In the genomic region with DNA sequence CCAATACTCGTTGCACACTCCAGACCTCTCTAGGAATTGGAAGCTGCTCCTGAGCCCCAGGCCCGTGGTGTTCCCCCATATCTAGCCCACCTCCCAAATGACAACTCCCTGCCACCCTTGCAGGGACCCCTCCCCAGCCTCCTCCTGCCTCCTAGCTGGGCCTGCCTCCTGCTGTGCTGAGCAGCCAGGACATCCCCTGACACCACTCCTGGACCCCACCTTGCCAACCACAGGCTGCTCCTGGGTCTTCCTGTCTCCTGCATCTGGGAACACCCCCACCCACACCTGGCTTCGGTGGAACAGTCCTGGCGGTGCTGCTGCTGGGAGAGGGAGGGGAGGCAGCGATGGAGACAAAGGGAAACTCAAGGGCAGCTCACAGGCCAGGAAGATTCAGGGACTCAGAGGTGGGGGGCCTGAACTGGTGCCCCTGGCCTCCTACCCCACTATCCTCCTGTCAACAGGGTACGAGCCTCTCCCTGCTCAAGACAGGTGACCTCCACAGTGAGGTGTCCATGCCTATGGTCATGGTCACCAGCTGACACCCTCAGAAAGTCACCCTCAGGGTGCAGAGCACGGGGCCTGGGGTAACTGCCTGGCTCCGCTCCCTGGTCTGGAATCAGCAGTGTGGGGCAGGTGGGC, we compare ENCODE assay signal across 28 cellular contexts.
A peak's percentile ranks its signal among the peaks of the same experiment; 100 is the strongest.
DNase-seq lines count a peak whose midpoint lies in the region; ATAC-seq, FAIRE-seq and TF ChIP-seq lines count a peak whose summit lies in the region.
"Had no signal": no experiment of that assay in that cellular context is flagged by ENCODE, and none has a peak within 500 bp of the region (broad histone marks: within the 10 kb centered on the region; RNA-seq: fewer than 3 reads in every experiment).

No MANE protein-coding gene starts in this region.

- POLR2A ChIA-PET in Caco-2 (lab: Charles Lee): no interaction called here

- no peak for FAIRE-seq in GM12891 (lab: Jason Lieb, UNC)

- H3K36me3 ChIP-seq in Caco-2 (ENCODE audit: control insufficient read depth, insufficient read depth, low read length) (no peaks in the 10 kb centered on the region), RWPE2 (ENCODE audit: low read depth) (no peaks in the 10 kb centered on the region), smooth muscle cell (ENCODE audit: low read depth) (no peaks in the 10 kb centered on the region)
- H3K36me3 ChIP-seq: gastrocnemius medialis, HAP-1, uterus had no signal

- H3K27ac Mint-ChIP-seq in Caco-2 (ENCODE audit: unreplicated experiment): peak overlapping the region; percentile 83
- H3K27ac Mint-ChIP-seq: activated CD8-positive, alpha-beta memory T cell treated with anti-CD3 and anti-CD28 coated beads, Interleukin-2, amount 10 ng/mL, durations not matched to agents 7 days and 5 days; activated naive CD8-positive, alpha-beta T cell treated with anti-CD3 and anti-CD28 coated beads, Interleukin-2, amount 50 U/mL, for 24 hours; activated T-cell treated with anti-CD3 and anti-CD28 coated beads, Interleukin-2, amount 50 U/mL, for 72 hours; CD4-positive, alpha-beta memory T cell; naive thymus-derived CD8-positive, alpha-beta T cell had no signal

- no peaks in the 10 kb centered on the region for H3K36me3 Mint-ChIP-seq in Caco-2 (ENCODE audit: insufficient read depth, unreplicated experiment)
- H3K36me3 Mint-ChIP-seq: activated CD8-positive, alpha-beta memory T cell treated with anti-CD3 and anti-CD28 coated beads, Interleukin-2, amount 10 ng/mL, durations not matched to agents 7 days and 5 days; CD4-positive, alpha-beta memory T cell; naive thymus-derived CD8-positive, alpha-beta T cell had no signal

- H4K20me1 ChIP-seq in smooth muscle cell (ENCODE audit: low read depth): no peaks in the 10 kb centered on the region

- peaks cover 40% of the 10 kb centered on the region for H3K4me1 Mint-ChIP-seq in Caco-2 (ENCODE audit: low read depth, unreplicated experiment)
- H3K4me1 Mint-ChIP-seq: activated CD8-positive, alpha-beta memory T cell treated with anti-CD3 and anti-CD28 coated beads, Interleukin-2, amount 10 ng/mL, durations not matched to agents 7 days and 5 days; activated naive CD8-positive, alpha-beta T cell treated with anti-CD3 and anti-CD28 coated beads, Interleukin-2, amount 50 U/mL, for 24 hours; CD4-positive, alpha-beta memory T cell had no signal

- H3K4me1 ChIP-seq in Caco-2: peaks cover 37% of the 10 kb centered on the region
- peaks cover 47% of the 10 kb centered on the region for H3K4me1 ChIP-seq in RWPE2 (ENCODE audit: insufficient read depth, poor library complexity, severe bottlenecking)
- H3K4me1 ChIP-seq in foreskin keratinocyte: peaks cover 34% of the 10 kb centered on the region
- no peaks in the 10 kb centered on the region for H3K4me1 ChIP-seq in smooth muscle cell (ENCODE audit: low read depth)
- H3K4me1 ChIP-seq: gastrocnemius medialis, HAP-1, testis, uterus had no signal

- no TSS peak for BruUV-seq in Caco-2 (replicated peaks; lab: Mats Ljungman, UMichigan)

- H3K27me3 ChIP-seq in Caco-2 (replicated peaks; ENCODE audit: control insufficient read depth, insufficient read depth, low read length): no peaks in the 10 kb centered on the region
- no peaks in the 10 kb centered on the region for H3K27me3 ChIP-seq in RWPE2 (ENCODE audit: insufficient read depth, poor library complexity, severe bottlenecking)
- H3K27me3 ChIP-seq in foreskin keratinocyte: no peaks in the 10 kb centered on the region
- no peaks in the 10 kb centered on the region for H3K27me3 ChIP-seq in smooth muscle cell (ENCODE audit: low read depth)
- H3K27me3 ChIP-seq: testis, uterus had no signal

- CTCF ChIA-PET in Caco-2 (lab: Charles Lee): no interaction called here

- TF ChIP-seq POLR2A in GM12891 (IDR thresholded peaks at IDR 0.05; ENCODE audit: low read depth, low read length): no peak

- no peaks in the 10 kb centered on the region for H3K9me3 ChIP-seq in Caco-2
- H3K9me3 ChIP-seq in RWPE2 (ENCODE audit: severe bottlenecking): no peaks in the 10 kb centered on the region
- no peaks in the 10 kb centered on the region for H3K9me3 ChIP-seq in smooth muscle cell (replicated peaks; ENCODE audit: low read depth)
- H3K9me3 ChIP-seq: gastrocnemius medialis, HAP-1, SK-N-SH, testis, uterus had no signal

- H3K4me2 ChIP-seq in smooth muscle cell: peak overlapping the region; percentile 84
- H3K4me2 ChIP-seq: SK-N-SH had no signal

- H3F3A ChIP-seq in smooth muscle cell (ENCODE audit: low read depth): peaks cover 1% of the 10 kb centered on the region

- DNase-seq in Caco-2: no peak
- DNase-seq in RWPE2 (ENCODE audit: low spot score): no peak
- DNase-seq in foreskin keratinocyte: no peak
- DNase-seq in smooth muscle cell (lab: John Stamatoyannopoulos, UW; ENCODE audit: unreplicated experiment): no peak
- no peak for DNase-seq in stimulated activated CD4-positive, alpha-beta T cell treated with anti-CD3 and anti-CD28 coated beads, Interleukin-1b, Interleukin-23, amount 100 ng/mL, for 48 hours
- no peak for DNase-seq in DMS 273 treated with DMSO at 0.1 percent for 48 hours (lab: John Stamatoyannopoulos, UW)
- DNase-seq in GM12891 (ENCODE audit: insufficient read length, low spot score): no peak
- DNase-seq: activated CD4-positive, alpha-beta T cell treated with anti-CD3 and anti-CD28 coated beads, Interleukin-2, amount 50 U/mL, for 4 hours; activated CD8-positive, alpha-beta memory T cell treated with anti-CD3 and anti-CD28 coated beads, Interleukin-2, amount 10 ng/mL, durations not matched to agents 7 days and 5 days; activated naive CD4-positive, alpha-beta T cell; activated naive CD8-positive, alpha-beta T cell treated with anti-CD3 and anti-CD28 coated beads, Interleukin-2, amount 50 U/mL, for 24 hours; activated T-cell treated with anti-CD3 and anti-CD28 coated beads, Interleukin-2, amount 50 U/mL, for 72 hours; CD4-positive, alpha-beta memory T cell; cerebellar nuclear complex; dermis blood vessel endothelial cell; EL; gastrocnemius medialis; naive thymus-derived CD8-positive, alpha-beta T cell; NCI-H1694; NCI-H446; occipital lobe; SK-N-SH; stimulated activated naive CD4-positive, alpha-beta T cell treated with Interleukin-2 at 50 U/mL for 16 hours; T-helper 17 cell; testis; uterus had no signal

- no peaks in the 10 kb centered on the region for H3K79me2 ChIP-seq in smooth muscle cell (ENCODE audit: low read depth)

- H3K4me3 Mint-ChIP-seq in Caco-2 (ENCODE audit: unreplicated experiment): peak overlapping the region; percentile 65
- H3K4me3 Mint-ChIP-seq: activated CD8-positive, alpha-beta memory T cell treated with anti-CD3 and anti-CD28 coated beads, Interleukin-2, amount 10 ng/mL, durations not matched to agents 7 days and 5 days; activated naive CD8-positive, alpha-beta T cell treated with anti-CD3 and anti-CD28 coated beads, Interleukin-2, amount 50 U/mL, for 24 hours; activated T-cell treated with anti-CD3 and anti-CD28 coated beads, Interleukin-2, amount 50 U/mL, for 72 hours; CD4-positive, alpha-beta memory T cell; naive thymus-derived CD8-positive, alpha-beta T cell; T-helper 17 cell had no signal

- H3K9me3 Mint-ChIP-seq in Caco-2 (ENCODE audit: unreplicated experiment): no peaks in the 10 kb centered on the region
- H3K9me3 Mint-ChIP-seq: activated naive CD8-positive, alpha-beta T cell treated with anti-CD3 and anti-CD28 coated beads, Interleukin-2, amount 50 U/mL, for 24 hours; activated T-cell treated with anti-CD3 and anti-CD28 coated beads, Interleukin-2, amount 50 U/mL, for 72 hours had no signal

- 92% methylated on average over 8 of the region's 8 CpGs for WGBS in smooth muscle cell (ENCODE audit: low lambda C conversion rate)

- no peak overlapping the region for H3K4me3 ChIP-seq in Caco-2 (ENCODE audit: low read depth, low read length)
- no peak overlapping the region for H3K4me3 ChIP-seq in RWPE2 (ENCODE audit: severe bottlenecking)
- H3K4me3 ChIP-seq in smooth muscle cell: no peak overlapping the region
- H3K4me3 ChIP-seq: gastrocnemius medialis, HAP-1, testis, uterus had no signal

- intact Hi-C loops in Caco-2 (cut with micrococcal nuclease; ENCODE audit: unreplicated experiment): no loop called here

- ATAC-seq in RWPE2 (ENCODE audit: low read depth): no peak
- ATAC-seq in foreskin keratinocyte: no peak
- no peak for ATAC-seq in HG03571 (IDR thresholded peaks at IDR 0.05; ENCODE audit: unreplicated experiment)
- ATAC-seq: activated CD8-positive, alpha-beta memory T cell treated with anti-CD3 and anti-CD28 coated beads, Interleukin-2, amount 10 ng/mL, durations not matched to agents 7 days and 5 days; activated naive CD8-positive, alpha-beta T cell treated with anti-CD3 and anti-CD28 coated beads, Interleukin-2, amount 50 U/mL, for 24 hours; activated T-cell treated with anti-CD3 and anti-CD28 coated beads, Interleukin-2, amount 50 U/mL, for 72 hours; gastrocnemius medialis; naive thymus-derived CD8-positive, alpha-beta T cell; T-helper 17 cell had no signal

- H2AFZ ChIP-seq in smooth muscle cell (ENCODE audit: low read depth): no peak overlapping the region

- H3K27me3 Mint-ChIP-seq in Caco-2 (ENCODE audit: insufficient read depth, unreplicated experiment): no peaks in the 10 kb centered on the region
- H3K27me3 Mint-ChIP-seq: activated CD8-positive, alpha-beta memory T cell treated with anti-CD3 and anti-CD28 coated beads, Interleukin-2, amount 10 ng/mL, durations not matched to agents 7 days and 5 days had no signal

- TF ChIP-seq CTCF in Caco-2 (IDR thresholded peaks at IDR 0.05; ENCODE audit: insufficient read depth in 1 of 2, low read depth in 1 of 2, low read length in 1 of 2, severe bottlenecking in 1 of 2, unreplicated experiment in 1 of 2) (no peak), RWPE2 (IDR thresholded peaks at IDR 0.05; ENCODE audit: poor library complexity, severe bottlenecking) (no peak), foreskin keratinocyte (conservative IDR thresholded peaks at IDR 0.05) (no peak), smooth muscle cell (IDR thresholded peaks at IDR 0.05; ENCODE audit: borderline replicate concordance, insufficient read depth, poor library complexity, severe bottlenecking) (no peak)

- H3K27ac ChIP-seq in RWPE2 (ENCODE audit: poor library complexity, severe bottlenecking): peak overlapping the region; percentile 91
- peak overlapping the region; percentile 86 for H3K27ac ChIP-seq in foreskin keratinocyte
- H3K27ac ChIP-seq in smooth muscle cell (ENCODE audit: low read depth): no peak overlapping the region
- H3K27ac ChIP-seq: gastrocnemius medialis, testis, uterus had no signal

- H3K9ac ChIP-seq in smooth muscle cell (ENCODE audit: low read depth): no peak overlapping the region
- H3K9ac ChIP-seq: SK-N-SH had no signal

TF ChIP-seq in GM12891, 5 proteins besides CTCF, POLR2A, EP300 and RAD21:
- TF ChIP-seq PAX5 (IDR thresholded peaks at IDR 0.05; ENCODE audit: insufficient read depth, low read length, severe bottlenecking) (no peak), POLR2AphosphoS5 (IDR thresholded peaks at IDR 0.05; ENCODE audit: low read depth, low read length) (no peak), POU2F2 (IDR thresholded peaks at IDR 0.05; ENCODE audit: low read depth, low read length) (no peak), SPI1 (IDR thresholded peaks at IDR 0.05; ENCODE audit: low read depth, low read length) (no peak), TAF1 (IDR thresholded peaks at IDR 0.05; ENCODE audit: low read depth, low read length) (no peak)
